ENCODE assay signal across 20 cellular contexts in the genomic region with DNA sequence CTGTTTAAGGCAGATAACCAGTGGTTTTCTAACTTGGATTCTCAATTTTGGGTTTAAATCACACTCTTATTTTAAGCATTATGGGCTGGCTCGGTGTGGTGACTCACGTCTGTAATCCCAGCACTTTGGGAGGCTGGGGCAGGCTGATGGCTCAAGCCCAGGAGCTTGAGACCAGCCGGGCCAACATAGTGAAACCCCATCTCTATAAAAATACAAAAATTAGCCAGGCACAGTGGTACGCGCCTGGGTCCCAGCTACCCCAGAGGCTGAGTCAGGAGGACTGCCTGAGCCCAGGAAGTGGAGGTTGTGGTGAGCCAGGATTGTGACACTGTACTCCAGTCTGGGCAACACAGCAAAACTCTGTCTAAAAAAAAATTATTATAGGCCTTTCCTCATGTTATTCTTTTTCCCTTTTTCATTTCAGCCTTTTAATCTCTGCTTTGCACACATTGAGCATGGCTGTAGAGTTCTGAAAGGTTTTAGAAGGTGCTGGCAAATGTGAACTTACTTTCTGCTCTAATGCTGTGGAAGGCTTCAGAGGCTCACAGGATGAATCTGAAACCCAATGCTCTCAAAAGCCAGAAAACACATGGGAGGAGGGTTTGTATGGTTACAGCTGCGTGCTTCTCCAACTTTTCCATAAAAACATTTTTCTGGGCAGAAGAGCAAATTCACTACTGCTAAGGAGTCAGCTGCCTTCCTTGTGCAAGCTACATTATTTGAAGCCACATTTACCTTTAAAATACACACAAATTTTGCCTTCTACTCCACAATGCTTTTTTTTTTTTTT. TPM values are rescaled to one million over a fixed set of nuclear protein-coding genes. Genes with fewer than 3 reads are reported as not detected.
A peak's percentile ranks its signal among the peaks of the same experiment; 100 is the strongest.
DNase-seq lines count a peak whose midpoint lies in the region; ATAC-seq and TF ChIP-seq lines count a peak whose summit lies in the region.
"Had no signal": no experiment of that assay in that cellular context is flagged by ENCODE, and none has a peak within 500 bp of the region (broad histone marks: within the 10 kb centered on the region; RNA-seq: fewer than 3 reads in every experiment).

No MANE protein-coding gene starts in this region.

- H2BK5ac ChIP-seq in mesenchymal stem cell (ENCODE audit: low read depth, low read length, poor library complexity, severe bottlenecking) = no peak overlapping the region

- H4K91ac ChIP-seq in mesenchymal stem cell (ENCODE audit: low read length) = no peak overlapping the region

- H2BK120ac ChIP-seq in mesenchymal stem cell (ENCODE audit: low read depth, low read length) = no peak overlapping the region

- WGBS in mesenchymal stem cell = 43% methylated on average over 3 of the region's 6 CpGs

- DNase-seq in AG04450 (ENCODE audit: low read depth, low spot score) = no peak
- peak; percentile 62 for DNase-seq in LHCN-M2 (ENCODE audit: low read depth)
- DNase-seq in astrocyte of the hippocampus (ENCODE audit: low read depth, low spot score) = peak; percentile 20
- DNase-seq in mesenchymal stem cell = peak; percentile 78
- no peak for DNase-seq in NCI-H1048 (lab: John Stamatoyannopoulos, UW)
- DNase-seq in activated T-cell treated with anti-CD3 and anti-CD28 coated beads, Interleukin-2, amount 50 U/mL, for 48 hours = no peak
- DNase-seq in NOMO-1 treated with DMSO at 0.1 percent for 48 hours (lab: John Stamatoyannopoulos, UW; ENCODE audit: unreplicated experiment) = no peak
- DNase-seq: ACHN; activated gamma-delta T cell; head of caudate nucleus; KG1; left ventricle myocardium inferior; NCI-H1417 treated with DMSO at 0.1 percent for 48 hours; NCI-H748 treated with DMSO at 0.1 percent for 48 hours; right cardiac atrium; stimulated activated naive CD8-positive, alpha-beta T cell treated with anti-CD3 and anti-CD28 coated beads, Interleukin-15, Interleukin-2, amounts not matched to agents 100 U/mL and 50 U/mL, for 24 hours; T1000; upper lobe of left lung had no signal

- POLR2A ChIA-PET in AG04450 (lab: Yijun Ruan, JAX) = interaction anchor here (0.6 to 1.1 kb wide), 4 partner anchors 17 to 92 kb away, joined by 3 to 4 read pairs (median 4); a partner anchor contains a TSS

- no peaks in the 10 kb centered on the region for H3K27me3 ChIP-seq in AG04450 (ENCODE audit: control insufficient read depth, insufficient read depth, low read length)
- no peaks in the 10 kb centered on the region for H3K27me3 ChIP-seq in mesenchymal stem cell (ENCODE audit: control insufficient read depth in 1 of 2, insufficient read depth in 1 of 2, low read length in 2 of 2)
- H3K27me3 ChIP-seq: upper lobe of left lung had no signal

- peaks cover 43 to 76% of the 10 kb centered on the region in 2 experiments for H3K36me3 ChIP-seq in mesenchymal stem cell (ENCODE audit: control insufficient read depth in 1 of 2, insufficient read depth in 2 of 2, low read depth in 1 of 2, low read length in 2 of 2)

- H2BK15ac ChIP-seq in mesenchymal stem cell (ENCODE audit: low read depth, poor library complexity, severe bottlenecking) = no peak overlapping the region

- H3K18ac ChIP-seq in mesenchymal stem cell (ENCODE audit: low read depth in 1 of 2, low read length in 2 of 2) = peak overlapping the region; percentile 24 to 61

- H3K27ac ChIP-seq in AG04450 (ENCODE audit: low read depth, low read length) (peak overlapping the region; percentile 84), mesenchymal stem cell (ENCODE audit: low read length, poor library complexity, severe bottlenecking) (peak overlapping the region; percentile 29)
- H3K27ac ChIP-seq: left ventricle myocardium inferior, upper lobe of left lung had no signal

- H3K79me1 ChIP-seq in mesenchymal stem cell (replicated peaks; ENCODE audit: low read length, poor library complexity, severe bottlenecking) = peaks cover 8% of the 10 kb centered on the region

- no peak for TF ChIP-seq CTCF in AG04450 (IDR thresholded peaks at IDR 0.05; ENCODE audit: low read depth, low read length)

- no peak overlapping the region for H3K4me2 ChIP-seq in mesenchymal stem cell (ENCODE audit: low read length, poor library complexity, severe bottlenecking)

- H4K8ac ChIP-seq in mesenchymal stem cell (ENCODE audit: low read length) = no peak overlapping the region

- no peak for ATAC-seq in GM19328 (IDR thresholded peaks at IDR 0.05; ENCODE audit: unreplicated experiment)
- ATAC-seq: right cardiac atrium; stimulated activated naive CD8-positive, alpha-beta T cell treated with anti-CD3 and anti-CD28 coated beads, Interleukin-15, Interleukin-2, amounts not matched to agents 100 U/mL and 50 U/mL, for 24 hours had no signal

- H3K23ac ChIP-seq in mesenchymal stem cell (ENCODE audit: low read length in 2 of 2) = no peak overlapping the region

- peak overlapping the region in 1 of 2 experiments; percentile 88 for H3K4ac ChIP-seq in mesenchymal stem cell (ENCODE audit: low read depth in 1 of 2, low read length in 2 of 2)

- CTCF ChIA-PET in AG04450 (lab: Charles Lee) = interaction anchor here (2.4 kb wide), 1 partner anchor 44 kb away, joined by 10 read pairs; no protein-coding TSS in a partner anchor

- H3K4me3 ChIP-seq in AG04450 (ENCODE audit: low read depth, low read length) (no peak overlapping the region), mesenchymal stem cell (ENCODE audit: insufficient read depth in 1 of 2, low read depth in 1 of 2, low read length in 2 of 2) (peak overlapping the region in 1 of 2 experiments; percentile 52)
- H3K4me3 ChIP-seq: left ventricle myocardium inferior, upper lobe of left lung had no signal

- H2BK12ac ChIP-seq in mesenchymal stem cell (ENCODE audit: low read length in 2 of 2) = peak overlapping the region; percentile 61 to 71

- peak overlapping the region; percentile 82 for H3K9ac ChIP-seq in mesenchymal stem cell (ENCODE audit: low read length)

- no peak overlapping the region for H2AK5ac ChIP-seq in mesenchymal stem cell (ENCODE audit: low read length, severe bottlenecking)

- no peak overlapping the region for H3K14ac ChIP-seq in mesenchymal stem cell (ENCODE audit: low read length in 2 of 2)

- H2AFZ ChIP-seq in mesenchymal stem cell (ENCODE audit: low read depth, low read length) = no peak overlapping the region

- H3K9me3 ChIP-seq in AG04450 (ENCODE audit: control insufficient read depth, insufficient read depth, low read length) = no peaks in the 10 kb centered on the region
- no peaks in the 10 kb centered on the region for H3K9me3 ChIP-seq in mesenchymal stem cell (ENCODE audit: control insufficient read depth, low read length)
- H3K9me3 ChIP-seq: left ventricle myocardium inferior, upper lobe of left lung had no signal

- H3K4me1 ChIP-seq in mesenchymal stem cell (ENCODE audit: control insufficient read depth, insufficient read depth, low read depth, low read length) = peaks cover 18% of the 10 kb centered on the region

RNA-seq across cellular contexts. Expression of a gene that starts 32.5 kb away (rescaled TPM):
- 106 and 154 TPM in 2 replicates for polyA plus RNA-seq in AG04450 (2011; rRNA removed)
- 147 and 202 TPM in 2 replicates for polyA minus RNA-seq in AG04450 (2011; rRNA and poly(A)+ RNA removed)
- 1.5 and 1.8 TPM in 2 replicates for total RNA-seq in LHCN-M2 (2014; rRNA removed)
- polyA plus RNA-seq in LHCN-M2 (2012) = 4.9 TPM
- 88.1 TPM for polyA plus RNA-seq in mesenchymal stem cell (2013, experiment 1 of 2)
- 81.3 TPM for polyA plus RNA-seq in mesenchymal stem cell (2013, experiment 2 of 2)

RNA-seq across cellular contexts. Expression of a gene that starts 56.6 kb away (rescaled TPM):
- 1.5 and 2.6 TPM in 2 replicates for polyA plus RNA-seq in AG04450 (2011; rRNA removed)
- polyA minus RNA-seq in AG04450 (2011; rRNA and poly(A)+ RNA removed) = 3.2 and 5.4 TPM in 2 replicates
- 0.13 and 0.17 TPM in 2 replicates for total RNA-seq in LHCN-M2 (2014; rRNA removed)
- polyA plus RNA-seq in LHCN-M2 (2012) = 0.16 TPM
- polyA plus RNA-seq in mesenchymal stem cell (2013, experiment 1 of 2) = 25.3 TPM
- polyA plus RNA-seq in mesenchymal stem cell (2013, experiment 2 of 2) = 25.3 TPM
- total RNA-seq: mononuclear cell had no signal

Comparison
In these comparisons a context has a peak if more than half of its experiments do, and no peak if none do; other contexts are left out.
1. DNase-seq: peak in LHCN-M2 (single experiment), astrocyte of the hippocampus (single experiment) and mesenchymal stem cell (single experiment); none in AG04450 (single experiment), NCI-H1048 (single experiment), activated T-cell treated with anti-CD3 and anti-CD28 coated beads, Interleukin-2, amount 50 U/mL, for 48 hours (0 of 2) and NOMO-1 treated with DMSO at 0.1 percent for 48 hours (single experiment).